1 cellular context compared by ENCODE assay signal in the genomic region with DNA sequence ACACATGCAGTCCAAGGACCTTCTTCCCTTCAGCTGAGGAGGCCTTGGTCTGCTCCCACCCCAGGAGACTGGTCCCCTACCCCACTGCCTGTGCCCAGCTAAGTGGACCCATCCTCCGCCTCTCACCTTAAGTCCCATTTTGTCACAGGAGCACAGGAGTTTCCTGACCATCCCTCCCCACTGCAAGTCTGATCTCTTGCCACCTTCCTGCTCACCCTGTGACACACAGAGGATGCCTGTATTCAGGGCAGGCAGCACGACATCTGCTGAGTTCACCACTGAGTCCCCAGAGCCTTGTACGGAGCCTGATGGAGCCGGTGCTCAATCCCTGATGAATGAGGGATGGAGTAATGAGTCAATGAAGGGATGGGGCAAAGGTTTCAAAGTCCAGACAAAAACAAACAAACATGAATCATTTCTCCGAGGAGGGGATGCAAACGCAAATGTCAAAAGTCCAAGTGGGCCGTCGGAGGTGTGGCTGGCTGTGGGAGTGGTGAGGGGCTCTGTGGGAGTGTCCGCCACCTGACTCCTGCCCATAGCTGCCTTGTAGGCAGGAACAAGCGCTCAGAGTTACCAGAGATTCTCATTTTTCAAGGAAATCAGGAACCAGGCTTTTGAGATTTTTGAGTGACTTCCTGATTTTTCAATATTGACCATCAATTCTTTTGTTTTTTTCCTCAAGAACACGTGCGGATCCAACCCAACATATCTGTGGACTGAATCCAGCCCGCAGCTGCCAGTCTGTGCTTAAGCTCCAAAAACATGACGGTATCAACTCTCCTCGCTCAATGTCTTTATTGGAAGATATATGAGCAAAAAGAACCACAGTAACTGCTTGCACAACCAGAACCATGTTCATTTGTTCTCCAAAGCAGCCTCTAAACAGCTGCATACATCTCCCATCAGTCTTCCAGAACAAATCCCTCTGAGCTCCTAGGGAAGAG.
TF ChIP-seq lines count a peak whose summit lies in the region.

No MANE protein-coding gene starts in this region.

TF ChIP-seq in HepG2, 621 proteins besides CTCF, POLR2A, EP300 and RAD21 (continued from another document and continues in another):
- TF ChIP-seq, protein P1, sequence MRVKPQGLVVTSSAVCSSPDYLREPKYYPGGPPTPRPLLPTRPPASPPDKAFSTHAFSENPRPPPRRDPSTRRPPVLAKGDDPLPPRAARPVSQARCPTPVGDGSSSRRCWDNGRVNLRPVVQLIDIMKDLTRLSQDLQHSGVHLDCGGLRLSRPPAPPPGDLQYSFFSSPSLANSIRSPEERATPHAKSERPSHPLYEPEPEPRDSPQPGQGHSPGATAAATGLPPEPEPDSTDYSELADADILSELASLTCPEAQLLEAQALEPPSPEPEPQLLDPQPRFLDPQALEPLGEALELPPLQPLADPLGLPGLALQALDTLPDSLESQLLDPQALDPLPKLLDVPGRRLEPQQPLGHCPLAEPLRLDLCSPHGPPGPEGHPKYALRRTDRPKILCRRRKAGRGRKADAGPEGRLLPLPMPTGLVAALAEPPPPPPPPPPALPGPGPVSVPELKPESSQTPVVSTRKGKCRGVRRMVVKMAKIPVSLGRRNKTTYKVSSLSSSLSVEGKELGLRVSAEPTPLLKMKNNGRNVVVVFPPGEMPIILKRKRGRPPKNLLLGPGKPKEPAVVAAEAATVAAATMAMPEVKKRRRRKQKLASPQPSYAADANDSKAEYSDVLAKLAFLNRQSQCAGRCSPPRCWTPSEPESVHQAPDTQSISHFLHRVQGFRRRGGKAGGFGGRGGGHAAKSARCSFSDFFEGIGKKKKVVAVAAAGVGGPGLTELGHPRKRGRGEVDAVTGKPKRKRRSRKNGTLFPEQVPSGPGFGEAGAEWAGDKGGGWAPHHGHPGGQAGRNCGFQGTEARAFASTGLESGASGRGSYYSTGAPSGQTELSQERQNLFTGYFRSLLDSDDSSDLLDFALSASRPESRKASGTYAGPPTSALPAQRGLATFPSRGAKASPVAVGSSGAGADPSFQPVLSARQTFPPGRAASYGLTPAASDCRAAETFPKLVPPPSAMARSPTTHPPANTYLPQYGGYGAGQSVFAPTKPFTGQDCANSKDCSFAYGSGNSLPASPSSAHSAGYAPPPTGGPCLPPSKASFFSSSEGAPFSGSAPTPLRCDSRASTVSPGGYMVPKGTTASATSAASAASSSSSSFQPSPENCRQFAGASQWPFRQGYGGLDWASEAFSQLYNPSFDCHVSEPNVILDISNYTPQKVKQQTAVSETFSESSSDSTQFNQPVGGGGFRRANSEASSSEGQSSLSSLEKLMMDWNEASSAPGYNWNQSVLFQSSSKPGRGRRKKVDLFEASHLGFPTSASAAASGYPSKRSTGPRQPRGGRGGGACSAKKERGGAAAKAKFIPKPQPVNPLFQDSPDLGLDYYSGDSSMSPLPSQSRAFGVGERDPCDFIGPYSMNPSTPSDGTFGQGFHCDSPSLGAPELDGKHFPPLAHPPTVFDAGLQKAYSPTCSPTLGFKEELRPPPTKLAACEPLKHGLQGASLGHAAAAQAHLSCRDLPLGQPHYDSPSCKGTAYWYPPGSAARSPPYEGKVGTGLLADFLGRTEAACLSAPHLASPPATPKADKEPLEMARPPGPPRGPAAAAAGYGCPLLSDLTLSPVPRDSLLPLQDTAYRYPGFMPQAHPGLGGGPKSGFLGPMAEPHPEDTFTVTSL (CRISPR knock-in tag; IDR thresholded peaks at IDR 0.05; ENCODE audit: borderline replicate concordance) = peak; percentile 87; the same call in 1 of the 2 replicates
- TF ChIP-seq NR1H2 (CRISPR knock-in tag; IDR thresholded peaks at IDR 0.05; ENCODE audit: borderline replicate concordance, low read depth) (no peak), CBX5 (CRISPR knock-in tag; IDR thresholded peaks at IDR 0.05; ENCODE audit: borderline replicate concordance) (peak; percentile 94; the same call in 1 of the 2 replicates), SMAD3 (CRISPR knock-in tag; IDR thresholded peaks at IDR 0.05) (peak; percentile 62), MYC (CRISPR knock-in tag; IDR thresholded peaks at IDR 0.05; ENCODE audit: borderline replicate concordance) (no peak; the same call in 1 of the 2 replicates), ESRRA (CRISPR knock-in tag; IDR thresholded peaks at IDR 0.05; ENCODE audit: low read depth) (peak; percentile 79; the same call in 1 of the 2 replicates), SOX6 (IDR thresholded peaks at IDR 0.05) (no peak), SOX6 (CRISPR knock-in tag; IDR thresholded peaks at IDR 0.05) (peak; percentile 84), TMF1 (CRISPR knock-in tag; IDR thresholded peaks at IDR 0.05; ENCODE audit: low read depth) (no peak), ZNF143 (CRISPR knock-in tag; IDR thresholded peaks at IDR 0.05) (0 out of 2 replicates have a peak, but pooled peaks have one; percentile 19), JUND (CRISPR knock-in tag; IDR thresholded peaks at IDR 0.05) (peak; percentile 92), ELF4 (CRISPR knock-in tag; IDR thresholded peaks at IDR 0.05; ENCODE audit: borderline replicate concordance) (no peak), ZNF644 (CRISPR knock-in tag; IDR thresholded peaks at IDR 0.05; ENCODE audit: low read depth) (peak; percentile 82), MYNN (CRISPR knock-in tag; IDR thresholded peaks at IDR 0.05; ENCODE audit: low read depth) (no peak), GZF1 (CRISPR knock-in tag; IDR thresholded peaks at IDR 0.05) (no peak), ZNF567 (CRISPR knock-in tag; IDR thresholded peaks at IDR 0.05; ENCODE audit: borderline replicate concordance) (0 out of 2 replicates have a peak, but pooled peaks have one; percentile 45), ZNF549 (CRISPR knock-in tag; IDR thresholded peaks at IDR 0.05) (no peak), ZNF674 (CRISPR knock-in tag; IDR thresholded peaks at IDR 0.05; ENCODE audit: low read depth) (no peak), ZFP36 (IDR thresholded peaks at IDR 0.05; ENCODE audit: borderline replicate concordance, low read depth, low read length, partially characterized antibody) (peak; percentile 6), ZNF446 (CRISPR knock-in tag; IDR thresholded peaks at IDR 0.05) (no peak), TOE1 (CRISPR knock-in tag; IDR thresholded peaks at IDR 0.05) (no peak), CAMTA2 (CRISPR knock-in tag; IDR thresholded peaks at IDR 0.05; ENCODE audit: borderline replicate concordance) (no peak), MZF1 (CRISPR knock-in tag; IDR thresholded peaks at IDR 0.05; ENCODE audit: borderline replicate concordance) (no peak), ARNTL (CRISPR knock-in tag; IDR thresholded peaks at IDR 0.05) (peak; percentile 69), ZNF619 (CRISPR knock-in tag; IDR thresholded peaks at IDR 0.05) (no peak), MAFK (conservative IDR thresholded peaks at IDR 0.05 in 1 of 2, IDR thresholded peaks at IDR 0.05 in 1 of 2; ENCODE audit: low read length in 2 of 2) (no peak), FOXM1 (CRISPR knock-in tag; IDR thresholded peaks at IDR 0.05) (no peak), TGIF2 (CRISPR knock-in tag; IDR thresholded peaks at IDR 0.05) (peak; percentile 49; the same call in 1 of the 2 replicates), STAG1 (CRISPR knock-in tag; IDR thresholded peaks at IDR 0.05) (peak; percentile 33), HMG20A (CRISPR knock-in tag; IDR thresholded peaks at IDR 0.05; ENCODE audit: borderline replicate concordance) (peak; percentile 84), NFE2L1 (CRISPR knock-in tag; IDR thresholded peaks at IDR 0.05; ENCODE audit: borderline replicate concordance) (no peak), CHCHD3 (CRISPR knock-in tag; IDR thresholded peaks at IDR 0.05) (no peak), ZSCAN22 (CRISPR knock-in tag; IDR thresholded peaks at IDR 0.05) (no peak), PAX8 (CRISPR knock-in tag; IDR thresholded peaks at IDR 0.05; ENCODE audit: borderline replicate concordance) (no peak), NCOA1 (CRISPR knock-in tag; IDR thresholded peaks at IDR 0.05) (no peak), ZNF605 (CRISPR knock-in tag; IDR thresholded peaks at IDR 0.05) (no peak), ONECUT2 (CRISPR knock-in tag; IDR thresholded peaks at IDR 0.05) (peak; percentile 49; the same call in 1 of the 2 replicates), ZNF30 (CRISPR knock-in tag; IDR thresholded peaks at IDR 0.05) (no peak), ZNF232 (CRISPR knock-in tag; IDR thresholded peaks at IDR 0.05; ENCODE audit: borderline replicate concordance) (peak; percentile 57; the same call in 1 of the 2 replicates), MAFF (IDR thresholded peaks at IDR 0.05; ENCODE audit: low read depth, low read length) (no peak), MTF1 (CRISPR knock-in tag; IDR thresholded peaks at IDR 0.05) (no peak)
- TF ChIP-seq, protein P2, sequence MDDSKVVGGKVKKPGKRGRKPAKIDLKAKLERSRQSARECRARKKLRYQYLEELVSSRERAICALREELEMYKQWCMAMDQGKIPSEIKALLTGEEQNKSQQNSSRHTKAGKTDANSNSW (CRISPR knock-in tag; IDR thresholded peaks at IDR 0.05; ENCODE audit: borderline replicate concordance) = no peak
- TF ChIP-seq, protein P3, sequence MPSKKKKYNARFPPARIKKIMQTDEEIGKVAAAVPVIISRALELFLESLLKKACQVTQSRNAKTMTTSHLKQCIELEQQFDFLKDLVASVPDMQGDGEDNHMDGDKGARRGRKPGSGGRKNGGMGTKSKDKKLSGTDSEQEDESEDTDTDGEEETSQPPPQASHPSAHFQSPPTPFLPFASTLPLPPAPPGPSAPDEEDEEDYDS (CRISPR knock-in tag; IDR thresholded peaks at IDR 0.05) = no peak
- TF ChIP-seq, protein P4, sequence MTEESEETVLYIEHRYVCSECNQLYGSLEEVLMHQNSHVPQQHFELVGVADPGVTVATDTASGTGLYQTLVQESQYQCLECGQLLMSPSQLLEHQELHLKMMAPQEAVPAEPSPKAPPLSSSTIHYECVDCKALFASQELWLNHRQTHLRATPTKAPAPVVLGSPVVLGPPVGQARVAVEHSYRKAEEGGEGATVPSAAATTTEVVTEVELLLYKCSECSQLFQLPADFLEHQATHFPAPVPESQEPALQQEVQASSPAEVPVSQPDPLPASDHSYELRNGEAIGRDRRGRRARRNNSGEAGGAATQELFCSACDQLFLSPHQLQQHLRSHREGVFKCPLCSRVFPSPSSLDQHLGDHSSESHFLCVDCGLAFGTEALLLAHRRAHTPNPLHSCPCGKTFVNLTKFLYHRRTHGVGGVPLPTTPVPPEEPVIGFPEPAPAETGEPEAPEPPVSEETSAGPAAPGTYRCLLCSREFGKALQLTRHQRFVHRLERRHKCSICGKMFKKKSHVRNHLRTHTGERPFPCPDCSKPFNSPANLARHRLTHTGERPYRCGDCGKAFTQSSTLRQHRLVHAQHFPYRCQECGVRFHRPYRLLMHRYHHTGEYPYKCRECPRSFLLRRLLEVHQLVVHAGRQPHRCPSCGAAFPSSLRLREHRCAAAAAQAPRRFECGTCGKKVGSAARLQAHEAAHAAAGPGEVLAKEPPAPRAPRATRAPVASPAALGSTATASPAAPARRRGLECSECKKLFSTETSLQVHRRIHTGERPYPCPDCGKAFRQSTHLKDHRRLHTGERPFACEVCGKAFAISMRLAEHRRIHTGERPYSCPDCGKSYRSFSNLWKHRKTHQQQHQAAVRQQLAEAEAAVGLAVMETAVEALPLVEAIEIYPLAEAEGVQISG (CRISPR knock-in tag; IDR thresholded peaks at IDR 0.05) = peak; percentile 65
- TF ChIP-seq, protein P5, sequence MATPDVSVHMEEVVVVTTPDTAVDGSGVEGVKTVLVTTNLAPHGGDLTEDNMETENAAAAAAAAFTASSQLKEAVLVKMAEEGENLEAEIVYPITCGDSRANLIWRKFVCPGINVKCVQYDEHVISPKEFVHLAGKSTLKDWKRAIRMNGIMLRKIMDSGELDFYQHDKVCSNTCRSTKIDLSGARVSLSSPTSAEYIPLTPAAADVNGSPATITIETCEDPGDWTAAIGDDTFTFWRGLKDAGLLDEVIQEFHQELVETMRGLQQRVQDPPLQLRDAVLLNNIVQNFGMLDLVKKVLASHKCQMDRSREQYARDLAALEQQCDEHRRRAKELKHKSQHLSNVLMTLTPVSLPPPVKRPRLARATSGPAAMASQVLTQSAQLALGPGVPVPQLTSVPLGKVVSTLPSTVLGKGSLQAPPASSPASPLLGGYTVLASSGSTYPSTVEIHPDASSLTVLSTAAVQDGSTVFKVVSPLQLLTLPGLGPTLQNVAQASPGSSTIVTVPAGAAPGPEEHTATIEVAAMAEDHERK (CRISPR knock-in tag; IDR thresholded peaks at IDR 0.05; ENCODE audit: low read depth) = no peak
- TF ChIP-seq, protein P6, sequence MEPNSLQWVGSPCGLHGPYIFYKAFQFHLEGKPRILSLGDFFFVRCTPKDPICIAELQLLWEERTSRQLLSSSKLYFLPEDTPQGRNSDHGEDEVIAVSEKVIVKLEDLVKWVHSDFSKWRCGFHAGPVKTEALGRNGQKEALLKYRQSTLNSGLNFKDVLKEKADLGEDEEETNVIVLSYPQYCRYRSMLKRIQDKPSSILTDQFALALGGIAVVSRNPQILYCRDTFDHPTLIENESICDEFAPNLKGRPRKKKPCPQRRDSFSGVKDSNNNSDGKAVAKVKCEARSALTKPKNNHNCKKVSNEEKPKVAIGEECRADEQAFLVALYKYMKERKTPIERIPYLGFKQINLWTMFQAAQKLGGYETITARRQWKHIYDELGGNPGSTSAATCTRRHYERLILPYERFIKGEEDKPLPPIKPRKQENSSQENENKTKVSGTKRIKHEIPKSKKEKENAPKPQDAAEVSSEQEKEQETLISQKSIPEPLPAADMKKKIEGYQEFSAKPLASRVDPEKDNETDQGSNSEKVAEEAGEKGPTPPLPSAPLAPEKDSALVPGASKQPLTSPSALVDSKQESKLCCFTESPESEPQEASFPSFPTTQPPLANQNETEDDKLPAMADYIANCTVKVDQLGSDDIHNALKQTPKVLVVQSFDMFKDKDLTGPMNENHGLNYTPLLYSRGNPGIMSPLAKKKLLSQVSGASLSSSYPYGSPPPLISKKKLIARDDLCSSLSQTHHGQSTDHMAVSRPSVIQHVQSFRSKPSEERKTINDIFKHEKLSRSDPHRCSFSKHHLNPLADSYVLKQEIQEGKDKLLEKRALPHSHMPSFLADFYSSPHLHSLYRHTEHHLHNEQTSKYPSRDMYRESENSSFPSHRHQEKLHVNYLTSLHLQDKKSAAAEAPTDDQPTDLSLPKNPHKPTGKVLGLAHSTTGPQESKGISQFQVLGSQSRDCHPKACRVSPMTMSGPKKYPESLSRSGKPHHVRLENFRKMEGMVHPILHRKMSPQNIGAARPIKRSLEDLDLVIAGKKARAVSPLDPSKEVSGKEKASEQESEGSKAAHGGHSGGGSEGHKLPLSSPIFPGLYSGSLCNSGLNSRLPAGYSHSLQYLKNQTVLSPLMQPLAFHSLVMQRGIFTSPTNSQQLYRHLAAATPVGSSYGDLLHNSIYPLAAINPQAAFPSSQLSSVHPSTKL (CRISPR knock-in tag; IDR thresholded peaks at IDR 0.05) = peak; percentile 89
- TF ChIP-seq, protein P7, sequence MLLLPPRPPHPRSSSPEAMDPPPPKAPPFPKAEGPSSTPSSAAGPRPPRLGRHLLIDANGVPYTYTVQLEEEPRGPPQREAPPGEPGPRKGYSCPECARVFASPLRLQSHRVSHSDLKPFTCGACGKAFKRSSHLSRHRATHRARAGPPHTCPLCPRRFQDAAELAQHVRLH (CRISPR knock-in tag; IDR thresholded peaks at IDR 0.05; ENCODE audit: borderline replicate concordance, low read depth) = no peak; the same call in 1 of the 2 replicates
- TF ChIP-seq, protein P8, sequence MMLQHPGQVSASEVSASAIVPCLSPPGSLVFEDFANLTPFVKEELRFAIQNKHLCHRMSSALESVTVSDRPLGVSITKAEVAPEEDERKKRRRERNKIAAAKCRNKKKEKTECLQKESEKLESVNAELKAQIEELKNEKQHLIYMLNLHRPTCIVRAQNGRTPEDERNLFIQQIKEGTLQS (CRISPR knock-in tag; IDR thresholded peaks at IDR 0.05) = peak; percentile 87
- TF ChIP-seq, protein P9, sequence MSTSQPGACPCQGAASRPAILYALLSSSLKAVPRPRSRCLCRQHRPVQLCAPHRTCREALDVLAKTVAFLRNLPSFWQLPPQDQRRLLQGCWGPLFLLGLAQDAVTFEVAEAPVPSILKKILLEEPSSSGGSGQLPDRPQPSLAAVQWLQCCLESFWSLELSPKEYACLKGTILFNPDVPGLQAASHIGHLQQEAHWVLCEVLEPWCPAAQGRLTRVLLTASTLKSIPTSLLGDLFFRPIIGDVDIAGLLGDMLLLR (CRISPR knock-in tag; IDR thresholded peaks at IDR 0.05) = no peak
